13 cellular contexts compared by ENCODE assay signal in genomic region chr2:136376798-136377211, GRCh38.
A peak's percentile ranks its signal among the peaks of the same experiment; 100 is the strongest.
DNase-seq lines count a peak whose midpoint lies in the region; ATAC-seq, FAIRE-seq and TF ChIP-seq lines count a peak whose summit lies in the region.
"Had no signal": no experiment of that assay in that cellular context is flagged by ENCODE, and none has a peak within 500 bp of the region (broad histone marks: within the 10 kb centered on the region; RNA-seq: fewer than 3 reads in every experiment).

No MANE protein-coding gene starts in this region.

- peak; percentile 91 for DNase-seq in DMS 273 (lab: John Stamatoyannopoulos, UW; ENCODE audit: unreplicated experiment)
- DNase-seq in NAMALWA (ENCODE audit: low spot score): peak; percentile 25
- DNase-seq in astrocyte (ENCODE audit: low read depth): peak; percentile 13
- no peak for DNase-seq in naive thymus-derived CD8-positive, alpha-beta T cell
- no peak for DNase-seq in cortex of kidney (lab: John Stamatoyannopoulos, UW)
- no peak for DNase-seq in DMS79 treated with DMSO at 0.1 percent for 48 hours (lab: John Stamatoyannopoulos, UW)
- DNase-seq in NCI-H2029 treated with DMSO at 0.1 percent for 48 hours (lab: John Stamatoyannopoulos, UW): no peak
- DNase-seq: DMS53; effector CD8-positive, alpha-beta T cell; NCI-H748 treated with DMSO at 0.1 percent for 48 hours; stimulated activated CD4-positive, alpha-beta T cell treated with anti-CD3 and anti-CD28 coated beads, Interleukin-4, amount 100 ng/mL, for 24 hours had no signal

- H3K9ac ChIP-seq in astrocyte (ENCODE audit: low read length): no peak overlapping the region

- H2AFZ ChIP-seq in astrocyte (ENCODE audit: low read depth, low read length): peak overlapping the region; percentile 67

- no peak overlapping the region for H3K27ac Mint-ChIP-seq in astrocyte (ENCODE audit: unreplicated experiment)
- H3K27ac Mint-ChIP-seq in naive thymus-derived CD8-positive, alpha-beta T cell: peak overlapping the region; percentile 80 to 94 (median 88)

- FAIRE-seq in astrocyte (lab: Jason Lieb, UNC): no peak

- no peaks in the 10 kb centered on the region for H3K36me3 Mint-ChIP-seq in astrocyte (ENCODE audit: low read depth, unreplicated experiment)
- H3K36me3 Mint-ChIP-seq in naive thymus-derived CD8-positive, alpha-beta T cell: no peaks in the 10 kb centered on the region

- H3K79me2 ChIP-seq in astrocyte (ENCODE audit: insufficient read depth, low read length): no peaks in the 10 kb centered on the region

- H3K27me3 Mint-ChIP-seq in astrocyte (ENCODE audit: low read depth, unreplicated experiment): peaks cover under 1% of the 10 kb centered on the region
- H3K27me3 Mint-ChIP-seq in naive thymus-derived CD8-positive, alpha-beta T cell: no peaks in the 10 kb centered on the region

- no peaks in the 10 kb centered on the region for H3K9me3 Mint-ChIP-seq in astrocyte (ENCODE audit: unreplicated experiment)
- peaks cover 0 to 9% (median 0%) of the 10 kb centered on the region in 9 donors for H3K9me3 Mint-ChIP-seq in naive thymus-derived CD8-positive, alpha-beta T cell

- no peak overlapping the region for H3K4me3 ChIP-seq in astrocyte (ENCODE audit: insufficient read depth, low read depth, low read length)

- no peaks in the 10 kb centered on the region for H3K27me3 ChIP-seq in astrocyte (ENCODE audit: insufficient read depth, low read length)
- H3K27me3 ChIP-seq: neutrophil had no signal

- H3K4me1 ChIP-seq in astrocyte (ENCODE audit: insufficient read depth, low read length): no peaks in the 10 kb centered on the region

- H3K4me2 ChIP-seq in astrocyte (ENCODE audit: low read length): no peak overlapping the region

- H3K36me3 ChIP-seq in astrocyte (ENCODE audit: insufficient read depth, low read length): no peaks in the 10 kb centered on the region
- H3K36me3 ChIP-seq: neutrophil had no signal

- peaks cover 5% of the 10 kb centered on the region for H3K4me1 Mint-ChIP-seq in astrocyte (ENCODE audit: low read depth, unreplicated experiment)
- H3K4me1 Mint-ChIP-seq in naive thymus-derived CD8-positive, alpha-beta T cell: peaks cover 29 to 57% (median 47%) of the 10 kb centered on the region in 4 donors

- H3K27ac ChIP-seq in astrocyte (ENCODE audit: low read depth, low read length): no peak overlapping the region

- H3K9me3 ChIP-seq in astrocyte (ENCODE audit: insufficient read depth, low read depth, low read length): no peaks in the 10 kb centered on the region
- H3K9me3 ChIP-seq: neutrophil had no signal

- no peak for TF ChIP-seq CTCF in astrocyte (IDR thresholded peaks at IDR 0.05; ENCODE audit: insufficient read depth, low read depth, low read length)

- POLR2A ChIA-PET in naive thymus-derived CD8-positive, alpha-beta T cell (lab: Charles Lee): interaction anchor here (1.1 to 3.9 kb wide), 11 partner anchors 14 to 260 kb away, joined by 3 to 28 read pairs (median 7); partner anchors contain the start of gene CXCR4

- ATAC-seq in naive thymus-derived CD8-positive, alpha-beta T cell: peak; percentile 25 to 28
- no peak for ATAC-seq in GM19351 (IDR thresholded peaks at IDR 0.05; ENCODE audit: unreplicated experiment)

- H3K4me3 Mint-ChIP-seq in astrocyte (ENCODE audit: unreplicated experiment): no peak overlapping the region
- peak overlapping the region in 5 of 10 donors; percentile 30 to 60 (median 52) for H3K4me3 Mint-ChIP-seq in naive thymus-derived CD8-positive, alpha-beta T cell

- no peaks in the 10 kb centered on the region for H4K20me1 ChIP-seq in astrocyte (ENCODE audit: insufficient read depth, low read length)

Comparison
In these comparisons a context has a peak if more than half of its experiments do, and no peak if none do; other contexts are left out.
1. DNase-seq: peak in DMS 273 (single experiment), NAMALWA (single experiment) and astrocyte (single experiment); none in naive thymus-derived CD8-positive, alpha-beta T cell (0 of 10), cortex of kidney (single experiment), DMS79 treated with DMSO at 0.1 percent for 48 hours (single experiment) and NCI-H2029 treated with DMSO at 0.1 percent for 48 hours (single experiment).